23 cellular contexts compared by ENCODE assay signal in genomic region chr17:60615840-60616239, GRCh38.
"Had no signal": no experiment of that assay in that cellular context is flagged by ENCODE, and none has a peak within 500 bp of the region (broad histone marks: within the 10 kb centered on the region; RNA-seq: fewer than 3 reads in every experiment).

No MANE protein-coding gene starts in this region.

- H3K9me3 ChIP-seq: left ventricle myocardium inferior, mucosa of descending colon, ovary, prostate gland, sigmoid colon, spleen, suprapubic skin, thoracic aorta, tibial artery, vagina had no signal

- DNase-seq: islet precursor cell; left ventricle myocardium inferior; midbrain; mucosa of descending colon; naive thymus-derived CD4-positive, alpha-beta T cell; ovary; posterior cingulate gyrus; retina; sigmoid colon; small intestine; spleen; stimulated activated CD4-positive, alpha-beta T cell treated with anti-CD3 and anti-CD28 coated beads, Interleukin-4, amount 100 ng/mL, for 24 hours; stimulated activated naive CD4-positive, alpha-beta T cell; tibial artery had no signal

- H3K4me2 ChIP-seq: hepatocyte had no signal

- H3K27me3 ChIP-seq: hepatocyte, ovary, sigmoid colon, spleen, suprapubic skin, tibial artery, vagina had no signal

- H2AFZ ChIP-seq: hepatocyte had no signal

- ATAC-seq: mucosa of descending colon; naive thymus-derived CD4-positive, alpha-beta T cell; natural killer cell treated with Interleukin-12 subunit alpha and Interleukin-12 subunit beta and Interleukin-15 and Interleukin-18, amount 100 ng/mL, for 72 hours; right cardiac atrium; stimulated activated effector memory CD8-positive, alpha-beta T cell treated with anti-CD3 and anti-CD28 coated beads, Interleukin-12 subunit alpha, Interleukin-12 subunit beta, amount 100 ng/mL, for 72 hours had no signal

- H3K4me3 ChIP-seq: hepatocyte, left ventricle myocardium inferior, lung, mucosa of descending colon, ovary, prostate gland, sigmoid colon, spleen, suprapubic skin, thoracic aorta, tibial artery, vagina had no signal

- FAIRE-seq: small intestine had no signal

- H3K4me1 ChIP-seq: prostate gland, suprapubic skin had no signal

- H3K27ac ChIP-seq: hepatocyte, left ventricle myocardium inferior, ovary, prostate gland, sigmoid colon, spleen, suprapubic skin, thoracic aorta, tibial artery, vagina had no signal

- H3K36me3 ChIP-seq: ovary, prostate gland, sigmoid colon, suprapubic skin, tibial artery, vagina had no signal
